Comparison of ENCODE assay signal across 25 cellular contexts in the genomic region with DNA sequence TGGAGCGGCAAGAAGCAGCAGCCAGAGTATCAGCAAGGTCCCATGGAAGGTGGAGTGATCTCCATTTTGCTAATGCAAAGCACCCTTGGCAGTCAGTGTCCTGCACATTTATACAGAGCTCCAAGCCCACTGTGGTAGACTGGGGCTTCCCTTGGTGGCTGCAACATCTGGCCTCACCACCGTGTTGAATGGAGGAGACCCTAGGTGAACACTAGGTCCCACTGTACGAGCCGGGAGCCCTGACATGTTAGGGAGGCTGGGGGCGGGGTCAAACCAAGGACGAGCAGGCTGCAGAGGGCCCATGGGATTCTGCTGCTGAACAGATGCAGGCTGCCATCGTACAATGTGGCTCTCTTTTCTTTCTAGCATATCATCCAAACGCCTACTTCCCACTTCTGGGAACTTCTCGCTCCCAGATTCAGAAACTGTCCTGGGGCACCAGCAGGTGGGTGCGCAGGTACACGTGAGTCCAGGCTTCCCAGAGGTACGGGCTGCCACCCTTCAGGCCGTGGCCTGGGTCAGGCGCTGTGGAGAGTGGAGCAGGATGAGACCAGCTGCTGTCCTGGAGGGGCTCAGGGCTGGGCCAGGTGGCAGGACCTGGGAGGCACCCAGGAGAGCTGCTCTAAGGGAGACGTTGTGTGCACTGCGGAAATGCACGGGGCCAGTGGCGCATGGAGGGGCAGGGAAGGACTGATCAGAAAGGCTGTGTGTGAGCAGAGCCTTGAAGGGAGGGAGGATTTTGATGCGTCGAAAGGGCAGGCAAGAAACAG.
DNase-seq lines count a peak whose midpoint lies in the region; ATAC-seq, FAIRE-seq and TF ChIP-seq lines count a peak whose summit lies in the region.
"Had no signal": no experiment of that assay in that cellular context is flagged by ENCODE, and none has a peak within 500 bp of the region (broad histone marks: within the 10 kb centered on the region; RNA-seq: fewer than 3 reads in every experiment).

No MANE protein-coding gene starts in this region.

- H4K8ac ChIP-seq in H1 (ENCODE audit: extremely low read depth, insufficient read depth, low read length), result peak overlapping the region; percentile 3; the same call in 1 of the 2 replicates

- no peak overlapping the region for H3K4me2 ChIP-seq in H1 (ENCODE audit: insufficient read depth in 1 of 2, low read depth in 2 of 2, low read length in 2 of 2)
- H3K4me2 ChIP-seq: SK-N-SH had no signal

- no peak for TF ChIP-seq EP300 in H1 (IDR thresholded peaks at IDR 0.05; ENCODE audit: borderline replicate concordance in 1 of 2, low read depth in 2 of 2, low read length in 2 of 2)
- no peak for TF ChIP-seq EP300 in suprapubic skin (IDR thresholded peaks at IDR 0.05)

- TF ChIP-seq RAD21 in H1 (IDR thresholded peaks at IDR 0.05 in 1 of 2, conservative IDR thresholded peaks at IDR 0.05 in 1 of 2; ENCODE audit: low read depth in 2 of 2, low read length in 2 of 2), result no peak

- peaks cover 8% of the 10 kb centered on the region for H3K36me3 Mint-ChIP-seq in neural crest cell (ENCODE audit: low read depth)
- H3K36me3 Mint-ChIP-seq: CD14-positive monocyte had no signal

- no peaks in the 10 kb centered on the region for H3K36me3 ChIP-seq in H1 (ENCODE audit: control insufficient read depth in 2 of 4, insufficient read depth in 4 of 4, low read length in 3 of 4)
- H3K36me3 ChIP-seq in upper lobe of right lung, result no peaks in the 10 kb centered on the region
- H3K36me3 ChIP-seq in suprapubic skin, result no peaks in the 10 kb centered on the region

- no peak overlapping the region; the same call in 1 of the 2 replicates for H3K18ac ChIP-seq in H1 (ENCODE audit: extremely low read depth, low read length)

- POLR2A ChIA-PET in H1 (lab: Charles Lee; ENCODE audit: partially characterized antibody), result no interaction called here

- no peak overlapping the region for H2BK15ac ChIP-seq in H1 (ENCODE audit: low read length)

- no peaks in the 10 kb centered on the region for H4K20me1 ChIP-seq in H1 (replicated peaks in 1 of 2; ENCODE audit: control insufficient read depth in 1 of 2, insufficient read depth in 2 of 2, low read length in 2 of 2)

- H2BK5ac ChIP-seq in H1 (ENCODE audit: low read depth, low read length), result no peak overlapping the region; the same call in 1 of the 2 replicates

- 89% methylated on average over 18 of the region's 20 CpGs; no CpG with 5 or more reads in 1 of the 2 experiments for WGBS in H1 (ENCODE audit: extremely low coverage in 1 of 2, insufficient coverage in 1 of 2, insufficient read length in 1 of 2, insufficient replicate concordance in 2 of 2, low coverage in 1 of 2, low lambda C conversion rate in 2 of 2, missing lambda C conversion rate in 1 of 2), 2 experiments
- 84% methylated on average over 19 of the region's 20 CpGs for WGBS in suprapubic skin

- H3K23ac ChIP-seq in H1 (ENCODE audit: insufficient read length), result no peak overlapping the region

- no peak overlapping the region for H2BK12ac ChIP-seq in H1 (ENCODE audit: low read depth, low read length)

- H4K5ac ChIP-seq in H1 (ENCODE audit: insufficient read length, low read depth, low read length), result no peak overlapping the region

- no peak overlapping the region for H3K4ac ChIP-seq in H1 (replicated peaks; ENCODE audit: insufficient read length, low read depth, low read length)

- 0 out of 2 replicates have a peak overlapping the region, but pooled peaks have one; percentile 48 for H2BK20ac ChIP-seq in H1 (ENCODE audit: low read length)

- FAIRE-seq in H1 (lab: Jason Lieb, UNC), result no peak
- FAIRE-seq: GM19239 had no signal

- no peaks in the 10 kb centered on the region for H3K79me2 ChIP-seq in H1 (ENCODE audit: control insufficient read depth in 1 of 2, insufficient read depth in 2 of 2, low read length in 2 of 2)

- H2BK120ac ChIP-seq in H1 (replicated peaks; ENCODE audit: low read depth, low read length), result no peak overlapping the region

- H3K9me3 ChIP-seq in H1 (ENCODE audit: insufficient read depth in 2 of 2, low read depth in 1 of 2, low read length in 1 of 2) (peaks cover 15 to 17% of the 10 kb centered on the region in 2 experiments), upper lobe of right lung (no peaks in the 10 kb centered on the region), suprapubic skin (no peaks in the 10 kb centered on the region)
- H3K9me3 ChIP-seq: SK-N-SH had no signal

- H3K14ac ChIP-seq in H1 (ENCODE audit: insufficient read length), result no peak overlapping the region

- H3K23me2 ChIP-seq in H1 (ENCODE audit: low read depth, low read length), result no peaks in the 10 kb centered on the region

- H2AK5ac ChIP-seq in H1 (ENCODE audit: low read depth, low read length), result no peak overlapping the region

- H3K27me3 ChIP-seq in H1 (replicated peaks in 1 of 4; ENCODE audit: control insufficient read depth in 3 of 4, extremely low read depth in 1 of 4, insufficient read depth in 3 of 4, low read length in 3 of 4), result no peaks in the 10 kb centered on the region
- no peaks in the 10 kb centered on the region for H3K27me3 ChIP-seq in upper lobe of right lung
- peaks cover 3% of the 10 kb centered on the region for H3K27me3 ChIP-seq in suprapubic skin

- peaks cover 0 to 7% (median 5%) of the 10 kb centered on the region in 4 experiments; a peak in 4 of 7 replicates for H3K4me1 ChIP-seq in H1 (replicated peaks in 1 of 4; ENCODE audit: control insufficient read depth in 3 of 4, insufficient read depth in 4 of 4, low read length in 3 of 4)
- peaks cover 8% of the 10 kb centered on the region for H3K4me1 ChIP-seq in upper lobe of right lung
- peaks cover 14% of the 10 kb centered on the region for H3K4me1 ChIP-seq in suprapubic skin

- peak overlapping the region; percentile 73 for H3K27ac Mint-ChIP-seq in neural crest cell (ENCODE audit: unreplicated experiment)

- H2AFZ ChIP-seq in H1 (ENCODE audit: low read length), result no peak overlapping the region

- ATAC-seq in upper lobe of right lung, result no peak
- no peak for ATAC-seq in GM21576 (IDR thresholded peaks at IDR 0.05; ENCODE audit: unreplicated experiment)

- no peaks in the 10 kb centered on the region for H3K27me3 Mint-ChIP-seq in neural crest cell (ENCODE audit: low read depth)

- intact Hi-C loops in upper lobe of right lung (cut with DNase I), result no loop called here

- no peak overlapping the region for H3K56ac ChIP-seq in H1 (replicated peaks; ENCODE audit: insufficient read length, low read depth, low read length)

- TF ChIP-seq POLR2A in H1 (IDR thresholded peaks at IDR 0.05; ENCODE audit: control extremely low read depth in 1 of 2, low read depth in 2 of 2, low read length in 2 of 2) (no peak), suprapubic skin (IDR thresholded peaks at IDR 0.05) (no peak)

- H3K79me1 ChIP-seq in H1 (ENCODE audit: low read depth, low read length), result peaks cover 4% of the 10 kb centered on the region; the same call in 1 of the 2 replicates

- no peak overlapping the region for H3K9ac ChIP-seq in H1 (replicated peaks in 1 of 4; ENCODE audit: extremely low read depth in 1 of 4, low read depth in 3 of 4, low read length in 3 of 4)
- H3K9ac ChIP-seq: SK-N-SH had no signal

- TF ChIP-seq CTCF in H1 (IDR thresholded peaks at IDR 0.05; ENCODE audit: control extremely low read depth in 1 of 3, insufficient read depth in 1 of 3, low read depth in 1 of 3, low read length in 3 of 3), result no peak
- TF ChIP-seq CTCF in neural crest cell (conservative IDR thresholded peaks at IDR 0.05), result no peak
- TF ChIP-seq CTCF in upper lobe of right lung (IDR thresholded peaks at IDR 0.05), result no peak
- TF ChIP-seq CTCF in suprapubic skin (IDR thresholded peaks at IDR 0.05), result no peak

- CTCF ChIA-PET in H1 (lab: Charles Lee; ENCODE audit: partially characterized antibody), result interaction anchor here (0.8 to 2.3 kb wide), 6 partner anchors 11 to 157 kb away, joined by 3 to 9 read pairs (median 3); no protein-coding TSS in a partner anchor

- no peak overlapping the region for H4K91ac ChIP-seq in H1 (replicated peaks; ENCODE audit: insufficient read length, low read length)

- peak; percentile 14 to 32 for DNase-seq in NCI-H524 (lab: John Stamatoyannopoulos, UW)
- DNase-seq in NCI-H524 treated with DMSO at 0.1 percent for 48 hours (lab: John Stamatoyannopoulos, UW), result no peak
- DNase-seq in H1 (ENCODE audit: low read depth in 1 of 2, low spot score in 2 of 2), result no peak
- DNase-seq in neural crest cell (ENCODE audit: low read depth, low spot score), result no peak
- DNase-seq in upper lobe of right lung, result peak; percentile 32
- no peak for DNase-seq in suprapubic skin (ENCODE audit: low spot score in 2 of 2)
- DNase-seq in T-helper 9 cell, result no peak
- DNase-seq: 8988T; AML-193; KBM-7; MM.1S; NCI-H1092; NCI-H1436; NCI-H187 treated with DMSO at 0.1 percent for 48 hours; NCI-H2107; NCI-H2227 treated with DMSO at 0.1 percent for 48 hours; NCI-H510A; NCI-H774; NK-92 treated with Interleukin-12 subunit alpha and Interleukin-12 subunit beta, amount 100 ng/mL, for 24 hours; SIG-M5; SK-N-SH had no signal

- H3K4me3 Mint-ChIP-seq in neural crest cell, result peak overlapping the region; percentile 31
- H3K4me3 Mint-ChIP-seq: CD14-positive monocyte had no signal

- H3K9me3 Mint-ChIP-seq in neural crest cell, result peaks cover 8% of the 10 kb centered on the region

- peaks cover 77% of the 10 kb centered on the region for H3K4me1 Mint-ChIP-seq in neural crest cell

- no peak overlapping the region for H3K27ac ChIP-seq in H1 (ENCODE audit: low read depth, low read length)
- no peak overlapping the region for H3K27ac ChIP-seq in upper lobe of right lung
- no peak overlapping the region for H3K27ac ChIP-seq in suprapubic skin
- H3K27ac ChIP-seq: RWPE1 had no signal

- H3K4me3 ChIP-seq in H1 (ENCODE audit: extremely low read depth in 1 of 4, insufficient read depth in 2 of 4, low read depth in 3 of 4, low read length in 4 of 4) (no peak overlapping the region), upper lobe of right lung (no peak overlapping the region), suprapubic skin (no peak overlapping the region)

TF ChIP-seq in H1, 55 proteins besides CTCF, POLR2A, EP300 and RAD21 (continues in another document):
- TF ChIP-seq SAP30 (IDR thresholded peaks at IDR 0.05; ENCODE audit: insufficient read depth, insufficient replicate concordance, low read length), result no peak
- TF ChIP-seq ZNF274 (IDR thresholded peaks at IDR 0.05; ENCODE audit: borderline replicate concordance, extremely low read depth, low read length), result no peak
- no peak for TF ChIP-seq PHF8 (conservative IDR thresholded peaks at IDR 0.05; ENCODE audit: low read depth, low read length)
- no peak for TF ChIP-seq CEBPB (IDR thresholded peaks at IDR 0.05; ENCODE audit: low read depth, low read length)
- TF ChIP-seq CBX5 (IDR thresholded peaks at IDR 0.05; ENCODE audit: low read depth, low read length), result no peak
- TF ChIP-seq RXRA (IDR thresholded peaks at IDR 0.05; ENCODE audit: insufficient read depth, low read depth, low read length), result no peak
- no peak for TF ChIP-seq EGR1 (IDR thresholded peaks at IDR 0.05; ENCODE audit: borderline replicate concordance, low read depth, low read length)
- no peak for TF ChIP-seq CTBP2 (IDR thresholded peaks at IDR 0.05; ENCODE audit: borderline replicate concordance, insufficient read depth, insufficient read length, low read length)
- TF ChIP-seq KDM1A (IDR thresholded peaks at IDR 0.05; ENCODE audit: borderline replicate concordance, low read length), result no peak
- no peak for TF ChIP-seq GABPA (IDR thresholded peaks at IDR 0.05; ENCODE audit: borderline replicate concordance, insufficient read depth, low read length)
- TF ChIP-seq CREB1 (IDR thresholded peaks at IDR 0.05), result no peak

Comparison
In these comparisons a context has a peak if more than half of its experiments do, and no peak if none do; other contexts are left out.
1. DNase-seq: peak in NCI-H524 (2 of 2) and upper lobe of right lung (single experiment); none in NCI-H524 treated with DMSO at 0.1 percent for 48 hours (single experiment), H1 (0 of 2), neural crest cell (single experiment), suprapubic skin (0 of 2) and T-helper 9 cell (single experiment).